Comparison of ENCODE assay signal across 26 cellular contexts in genomic region chr9:3336951-3337350, GRCh38.
DNase-seq lines count a peak whose midpoint lies in the region; ATAC-seq and TF ChIP-seq lines count a peak whose summit lies in the region.
"Had no signal": no experiment of that assay in that cellular context is flagged by ENCODE, and none has a peak within 500 bp of the region (broad histone marks: within the 10 kb centered on the region; RNA-seq: fewer than 3 reads in every experiment).

No MANE protein-coding gene starts in this region.

- peak overlapping the region; percentile 78 to 84 for H3K18ac ChIP-seq in mesenchymal stem cell (ENCODE audit: low read depth in 1 of 2, low read length in 2 of 2)

- WGBS in mesenchymal stem cell = 97% methylated on average over 3 of the region's 3 CpGs

- H3K4me1 Mint-ChIP-seq in MCF 10A (ENCODE audit: insufficient read depth, unreplicated experiment) = no peaks in the 10 kb centered on the region
- peaks cover 47% of the 10 kb centered on the region for H3K4me1 Mint-ChIP-seq in activated naive CD8-positive, alpha-beta T cell treated with anti-CD3 and anti-CD28 coated beads, Interleukin-2, amount 50 U/mL, for 24 hours
- H3K4me1 Mint-ChIP-seq in stimulated activated naive B cell treated with anti-CD40 and anti-IgM and Interleukin-4, amounts not matched to agents 10 μg/mL and 1 μg/mL and 100 μg/mL, for 72 hours = peaks cover under 1 to 3% of the 10 kb centered on the region in 2 donors
- H3K4me1 Mint-ChIP-seq: nephron progenitor cell had no signal

- H3K9me3 Mint-ChIP-seq in MCF 10A (ENCODE audit: unreplicated experiment) = no peaks in the 10 kb centered on the region
- H3K9me3 Mint-ChIP-seq in activated naive CD8-positive, alpha-beta T cell treated with anti-CD3 and anti-CD28 coated beads, Interleukin-2, amount 50 U/mL, for 24 hours = peaks cover 9% of the 10 kb centered on the region
- H3K9me3 Mint-ChIP-seq in stimulated activated naive B cell treated with anti-CD40 and anti-IgM and Interleukin-4, amounts not matched to agents 10 μg/mL and 1 μg/mL and 100 μg/mL, for 72 hours = peaks cover 0 to 3% of the 10 kb centered on the region in 2 donors
- H3K9me3 Mint-ChIP-seq: activated naive CD8-positive, alpha-beta T cell treated with anti-CD3 and anti-CD28 coated beads, Interleukin-2, amount 10 ng/mL, durations not matched to agents 7 days and 5 days; type B pancreatic cell had no signal

- no peak for DNase-seq in breast epithelium (ENCODE audit: low spot score in 2 of 2)
- no peak for DNase-seq in MCF 10A (ENCODE audit: unreplicated experiment)
- DNase-seq in activated naive CD8-positive, alpha-beta T cell treated with anti-CD3 and anti-CD28 coated beads, Interleukin-2, amount 50 U/mL, for 24 hours = no peak
- DNase-seq in mesenchymal stem cell = no peak
- no peak for DNase-seq in stimulated activated naive B cell treated with anti-CD40 and anti-IgM and Interleukin-4, amounts not matched to agents 10 μg/mL and 1 μg/mL and 100 μg/mL, for 72 hours
- no peak for DNase-seq in SKM-1 (lab: John Stamatoyannopoulos, UW; ENCODE audit: unreplicated experiment)
- DNase-seq in ureter (ENCODE audit: low spot score) = no peak
- DNase-seq: ACHN; activated CD4-positive, alpha-beta T cell treated with anti-CD3 and anti-CD28 coated beads for 4 hours; activated naive CD8-positive, alpha-beta T cell treated with anti-CD3 and anti-CD28 coated beads, Interleukin-2, amount 10 ng/mL, durations not matched to agents 7 days and 5 days; COR-L47; DMS79 treated with DMSO at 0.1 percent for 48 hours; NCI-H1048; NCI-H2029; NCI-H345; nephron progenitor cell; SHP77 treated with DMSO at 0.1 percent for 48 hours; small intestine; stimulated activated CD4-positive, alpha-beta T cell treated with anti-CD3 and anti-CD28 coated beads, Interleukin-4, amount 100 ng/mL, for 1 hour had no signal

- H4K91ac ChIP-seq in mesenchymal stem cell (ENCODE audit: low read length) = no peak overlapping the region

- no peak overlapping the region for H3K4me2 ChIP-seq in mesenchymal stem cell (ENCODE audit: low read length, poor library complexity, severe bottlenecking)
- H3K4me2 ChIP-seq: BLaER1 had no signal

- no peaks in the 10 kb centered on the region for H3K36me3 Mint-ChIP-seq in MCF 10A (ENCODE audit: insufficient read depth, unreplicated experiment)
- peaks cover 16% of the 10 kb centered on the region for H3K36me3 Mint-ChIP-seq in activated naive CD8-positive, alpha-beta T cell treated with anti-CD3 and anti-CD28 coated beads, Interleukin-2, amount 50 U/mL, for 24 hours (ENCODE audit: low read depth)
- H3K36me3 Mint-ChIP-seq in stimulated activated naive B cell treated with anti-CD40 and anti-IgM and Interleukin-4, amounts not matched to agents 10 μg/mL and 1 μg/mL and 100 μg/mL, for 72 hours = peaks cover 11 to 12% of the 10 kb centered on the region in 2 donors
- H3K36me3 Mint-ChIP-seq: type B pancreatic cell had no signal

- intact Hi-C loops in breast epithelium (cut with DNase I; ENCODE audit: low total_unique reads) = no loop called here
- intact Hi-C loops in MCF 10A (cut with micrococcal nuclease) = no loop called here

- H3K4me1 ChIP-seq in breast epithelium (peaks cover 0 to 8% of the 10 kb centered on the region in 2 donors), mesenchymal stem cell (ENCODE audit: control insufficient read depth, insufficient read depth, low read depth, low read length) (peaks cover 2% of the 10 kb centered on the region)
- H3K4me1 ChIP-seq: BLaER1, body of pancreas had no signal

- no peak overlapping the region for H3K23ac ChIP-seq in mesenchymal stem cell (ENCODE audit: low read length in 2 of 2)

- ATAC-seq in activated naive CD8-positive, alpha-beta T cell treated with anti-CD3 and anti-CD28 coated beads, Interleukin-2, amount 50 U/mL, for 24 hours = no peak
- no peak for ATAC-seq in stimulated activated naive B cell treated with anti-CD40 and anti-IgM and Interleukin-4, amounts not matched to agents 10 μg/mL and 1 μg/mL and 100 μg/mL, for 72 hours (replicated peaks)
- no peak for ATAC-seq in GM18870 (IDR thresholded peaks at IDR 0.05; ENCODE audit: unreplicated experiment)
- ATAC-seq: GM12878 had no signal

- H2AFZ ChIP-seq in mesenchymal stem cell (ENCODE audit: low read depth, low read length) = no peak overlapping the region

- H3K4me3 Mint-ChIP-seq in MCF 10A (ENCODE audit: unreplicated experiment) = no peak overlapping the region
- H3K4me3 Mint-ChIP-seq in activated naive CD8-positive, alpha-beta T cell treated with anti-CD3 and anti-CD28 coated beads, Interleukin-2, amount 50 U/mL, for 24 hours = no peak overlapping the region
- H3K4me3 Mint-ChIP-seq in stimulated activated naive B cell treated with anti-CD40 and anti-IgM and Interleukin-4, amounts not matched to agents 10 μg/mL and 1 μg/mL and 100 μg/mL, for 72 hours = no peak overlapping the region
- H3K4me3 Mint-ChIP-seq: activated naive CD8-positive, alpha-beta T cell treated with anti-CD3 and anti-CD28 coated beads, Interleukin-2, amount 10 ng/mL, durations not matched to agents 7 days and 5 days; nephron progenitor cell; T-helper 1 cell treated with Interleukin-12 subunit alpha and Interleukin-12 subunit beta and Interleukin-4 antibody, amounts not matched to agents 30 μg/mL and 1 μg/mL, for 36 hours; type B pancreatic cell had no signal

- TF ChIP-seq POLR2A in breast epithelium (IDR thresholded peaks at IDR 0.05) = no peak

- H3K27ac Mint-ChIP-seq in MCF 10A (ENCODE audit: low read depth, unreplicated experiment) = no peak overlapping the region
- peak overlapping the region; percentile 81 for H3K27ac Mint-ChIP-seq in activated naive CD8-positive, alpha-beta T cell treated with anti-CD3 and anti-CD28 coated beads, Interleukin-2, amount 50 U/mL, for 24 hours
- H3K27ac Mint-ChIP-seq in stimulated activated naive B cell treated with anti-CD40 and anti-IgM and Interleukin-4, amounts not matched to agents 10 μg/mL and 1 μg/mL and 100 μg/mL, for 72 hours = peak overlapping the region; percentile 49
- H3K27ac Mint-ChIP-seq: activated naive CD8-positive, alpha-beta T cell treated with anti-CD3 and anti-CD28 coated beads, Interleukin-2, amount 10 ng/mL, durations not matched to agents 7 days and 5 days; nephron progenitor cell; T-helper 1 cell treated with Interleukin-12 subunit alpha and Interleukin-12 subunit beta and Interleukin-4 antibody, amounts not matched to agents 30 μg/mL and 1 μg/mL, for 36 hours; type B pancreatic cell had no signal

- H2BK12ac ChIP-seq in mesenchymal stem cell (ENCODE audit: low read length in 2 of 2) = peak overlapping the region in 1 of 2 experiments; percentile 63

- no peak overlapping the region for H2BK15ac ChIP-seq in mesenchymal stem cell (ENCODE audit: low read depth, poor library complexity, severe bottlenecking)

- H3K27me3 Mint-ChIP-seq in MCF 10A (ENCODE audit: insufficient read depth, unreplicated experiment) = no peaks in the 10 kb centered on the region
- no peaks in the 10 kb centered on the region for H3K27me3 Mint-ChIP-seq in activated naive CD8-positive, alpha-beta T cell treated with anti-CD3 and anti-CD28 coated beads, Interleukin-2, amount 50 U/mL, for 24 hours
- H3K27me3 Mint-ChIP-seq in stimulated activated naive B cell treated with anti-CD40 and anti-IgM and Interleukin-4, amounts not matched to agents 10 μg/mL and 1 μg/mL and 100 μg/mL, for 72 hours = no peaks in the 10 kb centered on the region
- H3K27me3 Mint-ChIP-seq: activated naive CD8-positive, alpha-beta T cell treated with anti-CD3 and anti-CD28 coated beads, Interleukin-2, amount 10 ng/mL, durations not matched to agents 7 days and 5 days; type B pancreatic cell had no signal

- peak overlapping the region; percentile 44 for H3K9ac ChIP-seq in mesenchymal stem cell (ENCODE audit: low read length)
- H3K9ac ChIP-seq: BLaER1 had no signal

- no peak overlapping the region for H3K14ac ChIP-seq in mesenchymal stem cell (ENCODE audit: low read length in 2 of 2)

- H3K4me3 ChIP-seq in breast epithelium (no peak overlapping the region), mesenchymal stem cell (ENCODE audit: insufficient read depth in 1 of 2, low read depth in 1 of 2, low read length in 2 of 2) (no peak overlapping the region)
- H3K4me3 ChIP-seq: BLaER1, body of pancreas, coronary artery, GM12878 had no signal

- H2AK5ac ChIP-seq in mesenchymal stem cell (ENCODE audit: low read length, severe bottlenecking) = no peak overlapping the region

- CTCF ChIA-PET in MCF 10A (lab: Yijun Ruan, JAX) = no interaction called here

- peaks cover 5% of the 10 kb centered on the region for H3K79me1 ChIP-seq in mesenchymal stem cell (replicated peaks; ENCODE audit: low read length, poor library complexity, severe bottlenecking)

- TF ChIP-seq CTCF in breast epithelium (IDR thresholded peaks at IDR 0.05) (no peak), MCF 10A (IDR thresholded peaks at IDR 0.05; ENCODE audit: unreplicated experiment) (no peak)

- H3K36me3 ChIP-seq in breast epithelium (no peaks in the 10 kb centered on the region), mesenchymal stem cell (ENCODE audit: control insufficient read depth in 1 of 2, insufficient read depth in 2 of 2, low read depth in 1 of 2, low read length in 2 of 2) (no peaks in the 10 kb centered on the region)
- H3K36me3 ChIP-seq: BLaER1 had no signal

- H2BK120ac ChIP-seq in mesenchymal stem cell (ENCODE audit: low read depth, low read length) = no peak overlapping the region

- no peak overlapping the region for H4K8ac ChIP-seq in mesenchymal stem cell (ENCODE audit: low read length)

- H2BK5ac ChIP-seq in mesenchymal stem cell (ENCODE audit: low read depth, low read length, poor library complexity, severe bottlenecking) = no peak overlapping the region

- H3K9me3 ChIP-seq in breast epithelium (no peaks in the 10 kb centered on the region), mesenchymal stem cell (ENCODE audit: control insufficient read depth, low read length) (no peaks in the 10 kb centered on the region)
- H3K9me3 ChIP-seq: BLaER1, body of pancreas had no signal

- H3K27ac ChIP-seq in breast epithelium (peak overlapping the region; percentile 59 to 76), mesenchymal stem cell (ENCODE audit: low read length, poor library complexity, severe bottlenecking) (no peak overlapping the region)
- H3K27ac ChIP-seq: BLaER1, body of pancreas had no signal

- H3K4ac ChIP-seq in mesenchymal stem cell (ENCODE audit: low read depth in 1 of 2, low read length in 2 of 2) = peak overlapping the region; percentile 68 to 95

- BruUV-seq in MCF 10A (replicated peaks; lab: Mats Ljungman, UMichigan) = no TSS peak

- no peaks in the 10 kb centered on the region for H3K27me3 ChIP-seq in breast epithelium
- H3K27me3 ChIP-seq in mesenchymal stem cell (ENCODE audit: control insufficient read depth in 1 of 2, insufficient read depth in 1 of 2, low read length in 2 of 2) = no peaks in the 10 kb centered on the region
- H3K27me3 ChIP-seq: BLaER1, body of pancreas had no signal

- POLR2A ChIA-PET in MCF 10A (lab: Yijun Ruan, JAX) = no interaction called here
